Comparison of ENCODE assay signal across 13 cellular contexts in genomic region chr4:101304916-101305315, GRCh38. TPM values are rescaled to one million over a fixed set of nuclear protein-coding genes. Genes with fewer than 3 reads are reported as not detected.
DNase-seq lines count a peak whose midpoint lies in the region; TF ChIP-seq lines count a peak whose summit lies in the region.
"Had no signal": no experiment of that assay in that cellular context is flagged by ENCODE, and none has a peak within 500 bp of the region (broad histone marks: within the 10 kb centered on the region; RNA-seq: fewer than 3 reads in every experiment).

No MANE protein-coding gene starts in this region.

- peak; percentile 9 for DNase-seq in HFF-Myc (ENCODE audit: extremely low read depth, low read depth)
- DNase-seq in RPMI7951 (ENCODE audit: low read depth), result peak; percentile 63
- peak; percentile 61 for DNase-seq in fibroblast of the aortic adventitia (ENCODE audit: low read depth)
- DNase-seq in progenitor cell of endocrine pancreas (ENCODE audit: low spot score, unreplicated experiment), result no peak
- no peak for DNase-seq in kidney tubule cell (ENCODE audit: low spot score)
- no peak for DNase-seq in NCI-H1092 treated with DMSO at 0.1 percent for 48 hours (lab: John Stamatoyannopoulos, UW)
- DNase-seq in stimulated activated CD4-positive, alpha-beta T cell treated with anti-CD3 and anti-CD28 coated beads, Interleukin-2, amount 100 ng/mL, for 24 hours, result no peak
- DNase-seq: activated T-cell treated with anti-CD3 and anti-CD28 coated beads, Interleukin-2, amount 50 U/mL, for 4 hours; DMS53; gastrocnemius medialis; MM.1S had no signal

- peaks cover 23% of the 10 kb centered on the region for H3K4me1 Mint-ChIP-seq in progenitor cell of endocrine pancreas (ENCODE audit: low read depth)

- no peak overlapping the region for H3K4me3 ChIP-seq in HFF-Myc (replicated peaks; ENCODE audit: low read depth, low read length)
- H3K4me3 ChIP-seq in fibroblast of the aortic adventitia (ENCODE audit: low read depth, low read length), result no peak overlapping the region
- H3K4me3 ChIP-seq: gastrocnemius medialis, skin epidermis had no signal

- no peaks in the 10 kb centered on the region for H3K36me3 Mint-ChIP-seq in progenitor cell of endocrine pancreas (ENCODE audit: insufficient read depth)

- no peak overlapping the region for H3K4me3 Mint-ChIP-seq in progenitor cell of endocrine pancreas (ENCODE audit: low read depth)
- H3K4me3 Mint-ChIP-seq: activated T-cell treated with anti-CD3 and anti-CD28 coated beads, Interleukin-2, amount 50 U/mL, for 4 hours; central memory CD8-positive, alpha-beta T cell had no signal

- H3K27ac Mint-ChIP-seq in progenitor cell of endocrine pancreas, result peak overlapping the region; percentile 44

- no peaks in the 10 kb centered on the region for H3K27me3 Mint-ChIP-seq in progenitor cell of endocrine pancreas
- H3K27me3 Mint-ChIP-seq: central memory CD8-positive, alpha-beta T cell had no signal

- TF ChIP-seq CTCF in HFF-Myc (IDR thresholded peaks at IDR 0.05; ENCODE audit: low read depth, low read length, missing control alignments) (no peak), fibroblast of the aortic adventitia (IDR thresholded peaks at IDR 0.05; ENCODE audit: insufficient read depth, low read length) (no peak), progenitor cell of endocrine pancreas (IDR thresholded peaks at IDR 0.05; ENCODE audit: unreplicated experiment) (no peak)

- H3K9me3 Mint-ChIP-seq in progenitor cell of endocrine pancreas (ENCODE audit: low read depth), result no peaks in the 10 kb centered on the region
- H3K9me3 Mint-ChIP-seq: activated T-cell treated with anti-CD3 and anti-CD28 coated beads, Interleukin-2, amount 50 U/mL, for 4 hours; central memory CD8-positive, alpha-beta T cell had no signal

RNA-seq across cellular contexts. Expression of gene PPP3CA, which starts 42.4 kb away (rescaled TPM):
- total RNA-seq in RPMI7951 (2014; rRNA removed; shearing (Covaris generic)), result 31.2 and 45.4 TPM in 2 replicates
- total RNA-seq in fibroblast of the aortic adventitia (ENCODE audit: low replicate concordance) (39.0 and 64.4 TPM in 2 replicates), progenitor cell of endocrine pancreas (22.5 and 27.4 TPM in 2 replicates)

Comparison
In these comparisons a context has a peak if more than half of its experiments do, and no peak if none do; other contexts are left out.
1. DNase-seq: peak in HFF-Myc (single experiment), RPMI7951 (single experiment) and fibroblast of the aortic adventitia (single experiment); none in progenitor cell of endocrine pancreas (single experiment), kidney tubule cell (single experiment), NCI-H1092 treated with DMSO at 0.1 percent for 48 hours (single experiment) and stimulated activated CD4-positive, alpha-beta T cell treated with anti-CD3 and anti-CD28 coated beads, Interleukin-2, amount 100 ng/mL, for 24 hours (0 of 2).